1 cellular context compared by ENCODE assay signal in genomic region chr4:126956192-126956897, GRCh38.
TF ChIP-seq lines count a peak whose summit lies in the region.

No MANE protein-coding gene starts in this region.

TF ChIP-seq in K562, 482 proteins besides CTCF, POLR2A, EP300 and RAD21 (continued from another document and continues in another):
- TF ChIP-seq FOXP1 (CRISPR knock-in tag; IDR thresholded peaks at IDR 0.05) (no peak), NFYB (IDR thresholded peaks at IDR 0.05; ENCODE audit: extremely low read depth, insufficient read length) (no peak), SREBF1 (IDR thresholded peaks at IDR 0.05; ENCODE audit: borderline replicate concordance, low read depth, low read length) (no peak), MED1 (CRISPR knock-in tag; IDR thresholded peaks at IDR 0.05; ENCODE audit: borderline replicate concordance) (no peak), NONO (IDR thresholded peaks at IDR 0.05; ENCODE audit: low read depth in 2 of 2, low read length in 1 of 2) (no peak), GATAD2A (IDR thresholded peaks at IDR 0.05) (no peak), ZNF224 (CRISPR knock-in tag; IDR thresholded peaks at IDR 0.05) (no peak), MCM2 (IDR thresholded peaks at IDR 0.05; ENCODE audit: low read depth) (no peak), ZNF512 (tag; IDR thresholded peaks at IDR 0.05) (no peak), CREB1 (IDR thresholded peaks at IDR 0.05) (no peak), CREB1 (CRISPR knock-in tag; IDR thresholded peaks at IDR 0.05) (no peak), MXI1 (IDR thresholded peaks at IDR 0.05; ENCODE audit: low read depth, low read length) (no peak), PTTG1 (tag; IDR thresholded peaks at IDR 0.05; ENCODE audit: low read depth) (no peak), ZBTB34 (CRISPR knock-in tag; IDR thresholded peaks at IDR 0.05) (no peak), ZNF79 (CRISPR knock-in tag; IDR thresholded peaks at IDR 0.05; ENCODE audit: low read depth) (no peak), ZNF695 (CRISPR knock-in tag; IDR thresholded peaks at IDR 0.05) (no peak), IRF9 (tag; IDR thresholded peaks at IDR 0.05) (no peak), FOXK2 (conservative IDR thresholded peaks at IDR 0.05 in 1 of 2, IDR thresholded peaks at IDR 0.05 in 1 of 2; ENCODE audit: low read depth in 2 of 2) (no peak), STAT6 (CRISPR knock-in tag; IDR thresholded peaks at IDR 0.05) (no peak), ZNF398 (CRISPR knock-in tag; IDR thresholded peaks at IDR 0.05) (no peak), HNRNPLL (IDR thresholded peaks at IDR 0.05; ENCODE audit: low read depth, low read length, poor library complexity, severe bottlenecking) (peak; percentile 2), ZFP1 (CRISPR knock-in tag; IDR thresholded peaks at IDR 0.05) (no peak), RBFOX2 (IDR thresholded peaks at IDR 0.05; ENCODE audit: low read depth, low read length) (peak; percentile 93), CAMTA2 (CRISPR knock-in tag; conservative IDR thresholded peaks at IDR 0.05) (no peak), TAF7 (tag; IDR thresholded peaks at IDR 0.05) (no peak), EP400 (IDR thresholded peaks at IDR 0.05) (no peak; the same call in 1 of the 2 replicates), THRAP3 (IDR thresholded peaks at IDR 0.05; ENCODE audit: borderline replicate concordance) (peak; percentile 82), KDM2B (CRISPR knock-in tag; IDR thresholded peaks at IDR 0.05) (no peak), ZNF584 (CRISPR knock-in tag; IDR thresholded peaks at IDR 0.05; ENCODE audit: low read depth) (no peak), MAFF (IDR thresholded peaks at IDR 0.05; ENCODE audit: low read length) (no peak), SP1 (CRISPR knock-in tag; IDR thresholded peaks at IDR 0.05) (no peak), RCOR1 (IDR thresholded peaks at IDR 0.05; ENCODE audit: borderline replicate concordance in 1 of 2, low read depth in 2 of 2, low read length in 2 of 2) (0 out of 4 replicates have a peak, but pooled peaks of 1 of the 2 experiments have one; percentile 5), ZNF583 (CRISPR knock-in tag; IDR thresholded peaks at IDR 0.05) (no peak), RFX5 (IDR thresholded peaks at IDR 0.05; ENCODE audit: low read depth, low read length) (no peak), BRD4 (IDR thresholded peaks at IDR 0.05) (no peak; the same call in 1 of the 2 replicates), KLF13 (tag; IDR thresholded peaks at IDR 0.05; ENCODE audit: borderline replicate concordance, low read depth) (no peak), ZNF12 (CRISPR knock-in tag; IDR thresholded peaks at IDR 0.05) (no peak), TEAD2 (tag; IDR thresholded peaks at IDR 0.05) (no peak), RBM14 (IDR thresholded peaks at IDR 0.05; ENCODE audit: borderline replicate concordance, insufficient read depth, low read depth, low read length) (no peak), ZNF644 (tag; IDR thresholded peaks at IDR 0.05; ENCODE audit: low read depth) (no peak), ZKSCAN3 (CRISPR knock-in tag; IDR thresholded peaks at IDR 0.05) (no peak), ARID2 (IDR thresholded peaks at IDR 0.05) (no peak), ZNF280A (IDR thresholded peaks at IDR 0.05; ENCODE audit: low read depth, partially characterized antibody) (no peak), NFXL1 (CRISPR knock-in tag; IDR thresholded peaks at IDR 0.05) (no peak), NUFIP1 (IDR thresholded peaks at IDR 0.05; ENCODE audit: partially characterized antibody) (peak; percentile 46), TFAM (CRISPR knock-in tag; conservative IDR thresholded peaks at IDR 0.05) (no peak), SIN3B (IDR thresholded peaks at IDR 0.05; ENCODE audit: low read depth) (no peak), CBX1 (IDR thresholded peaks at IDR 0.05; ENCODE audit: low read depth) (no peak), ZBTB8A (IDR thresholded peaks at IDR 0.05; ENCODE audit: partially characterized antibody) (no peak), POU5F1 (IDR thresholded peaks at IDR 0.05; ENCODE audit: borderline replicate concordance, low read depth, low read length, partially characterized antibody) (no peak), ZBTB26 (CRISPR knock-in tag; IDR thresholded peaks at IDR 0.05) (no peak; the same call in 1 of the 2 replicates), CXXC5 (CRISPR knock-in tag; IDR thresholded peaks at IDR 0.05) (0 out of 2 replicates have a peak, but pooled peaks have one; percentile 4)
